ENCODE assay signal across 8 cellular contexts in the genomic region with DNA sequence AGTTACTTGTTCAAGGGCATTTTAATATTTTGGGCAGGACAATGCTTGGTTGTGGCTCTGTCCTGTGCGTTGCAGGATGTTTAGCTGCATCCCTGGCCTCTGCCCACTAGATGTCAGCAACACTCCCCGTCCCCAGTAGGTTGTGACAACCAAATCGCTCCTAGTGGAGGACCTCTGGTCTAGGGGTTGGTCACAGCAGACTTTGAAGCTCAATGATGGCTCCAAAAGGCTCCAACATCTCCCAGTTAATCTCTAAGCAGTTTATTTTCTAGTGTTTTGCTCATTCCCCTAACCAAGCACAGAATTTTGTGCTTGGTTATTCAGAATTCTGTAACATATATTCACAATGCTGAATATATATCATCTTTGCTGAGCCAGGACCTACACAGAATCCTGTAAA.
A peak's percentile ranks its signal among the peaks of the same experiment; 100 is the strongest.
DNase-seq lines count a peak whose midpoint lies in the region; ATAC-seq and TF ChIP-seq lines count a peak whose summit lies in the region.

No MANE protein-coding gene starts in this region.

- H3K27ac Mint-ChIP-seq in activated T-helper 1 cell treated with anti-CD3 and anti-CD28 coated beads, Interleukin-12 subunit alpha, Interleukin-12 subunit beta, Interleukin-2, Interleukin-4 antibody, amounts not matched to agents 30 ng/mL and 10 ng/mL and 1 ng/mL, durations not matched to agents 14 hours and 24 hours and 36 hours, result no peak overlapping the region

- H3K4me1 ChIP-seq in Peyer's patch (no peaks in the 10 kb centered on the region), parathyroid adenoma (peaks cover 9% of the 10 kb centered on the region)

- intact Hi-C loops in activated T-helper 1 cell treated with anti-CD3 and anti-CD28 coated beads, Interleukin-12 subunit alpha, Interleukin-12 subunit beta, Interleukin-2, Interleukin-4 antibody, amounts not matched to agents 30 ng/mL and 10 ng/mL and 1 ng/mL, durations not matched to agents 14 hours and 24 hours and 36 hours (cut with micrococcal nuclease), result loop anchor here (1.0 kb wide), 2 partner anchors 414 to 585 kb away; no protein-coding TSS in a partner anchor

- H3K36me3 Mint-ChIP-seq in activated T-helper 1 cell treated with anti-CD3 and anti-CD28 coated beads, Interleukin-12 subunit alpha, Interleukin-12 subunit beta, Interleukin-2, Interleukin-4 antibody, amounts not matched to agents 30 ng/mL and 10 ng/mL and 1 ng/mL, durations not matched to agents 14 hours and 24 hours and 36 hours (ENCODE audit: low read depth), result no peaks in the 10 kb centered on the region

- H3K27ac ChIP-seq in Peyer's patch (no peak overlapping the region), parathyroid adenoma (no peak overlapping the region)

- H3K27me3 ChIP-seq in Peyer's patch, result no peaks in the 10 kb centered on the region
- no peaks in the 10 kb centered on the region for H3K27me3 ChIP-seq in parathyroid adenoma (ENCODE audit: control insufficient read depth, insufficient read depth, low read length)

- TF ChIP-seq POLR2A in Peyer's patch (IDR thresholded peaks at IDR 0.05), result no peak

- peaks cover 14% of the 10 kb centered on the region for H3K4me1 Mint-ChIP-seq in activated T-helper 1 cell treated with anti-CD3 and anti-CD28 coated beads, Interleukin-12 subunit alpha, Interleukin-12 subunit beta, Interleukin-2, Interleukin-4 antibody, amounts not matched to agents 30 ng/mL and 10 ng/mL and 1 ng/mL, durations not matched to agents 14 hours and 24 hours and 36 hours (ENCODE audit: low read depth)

- peak; percentile 93 for ATAC-seq in GM21515 (IDR thresholded peaks at IDR 0.05; ENCODE audit: unreplicated experiment)

- peak overlapping the region; percentile 51 for H2AFZ ChIP-seq in parathyroid adenoma

- H3K4me3 ChIP-seq in Peyer's patch (no peak overlapping the region), foreskin fibroblast (ENCODE audit: low read depth in 1 of 2, low read length in 2 of 2) (no peak overlapping the region), parathyroid adenoma (ENCODE audit: low read depth, low read length) (no peak overlapping the region)

- TF ChIP-seq CTCF in Peyer's patch (IDR thresholded peaks at IDR 0.05) (peak; percentile 34 to 73 (median 62)), foreskin fibroblast (IDR thresholded peaks at IDR 0.05; ENCODE audit: low read depth, low read length) (peak; percentile 97), parathyroid adenoma (IDR thresholded peaks at IDR 0.05) (peak; percentile 85)

- H3K36me3 ChIP-seq in Peyer's patch (no peaks in the 10 kb centered on the region), parathyroid adenoma (ENCODE audit: control insufficient read depth, insufficient read depth, low read length) (no peaks in the 10 kb centered on the region)

- no peak overlapping the region for H3K9ac ChIP-seq in parathyroid adenoma

- H3K9me3 ChIP-seq in Peyer's patch (no peaks in the 10 kb centered on the region), parathyroid adenoma (ENCODE audit: control insufficient read depth, low read length) (no peaks in the 10 kb centered on the region)

- H3K4me3 Mint-ChIP-seq in activated T-helper 1 cell treated with anti-CD3 and anti-CD28 coated beads, Interleukin-12 subunit alpha, Interleukin-12 subunit beta, Interleukin-2, Interleukin-4 antibody, amounts not matched to agents 30 ng/mL and 10 ng/mL and 1 ng/mL, durations not matched to agents 14 hours and 24 hours and 36 hours, result no peak overlapping the region

- peaks cover 14% of the 10 kb centered on the region for H3K27me3 Mint-ChIP-seq in activated T-helper 1 cell treated with anti-CD3 and anti-CD28 coated beads, Interleukin-12 subunit alpha, Interleukin-12 subunit beta, Interleukin-2, Interleukin-4 antibody, amounts not matched to agents 30 ng/mL and 10 ng/mL and 1 ng/mL, durations not matched to agents 14 hours and 24 hours and 36 hours (ENCODE audit: insufficient read depth)

- peak; percentile 81 for DNase-seq in ELF-1 (ENCODE audit: low read depth, low spot score)
- DNase-seq in HS-5 (ENCODE audit: low read depth), result peak; percentile 29
- peak in 2 of 3 donors; percentile 44 to 82 for DNase-seq in Peyer's patch
- DNase-seq in activated T-helper 1 cell treated with anti-CD3 and anti-CD28 coated beads, Interleukin-12 subunit alpha, Interleukin-12 subunit beta, Interleukin-2, Interleukin-4 antibody, amounts not matched to agents 30 ng/mL and 10 ng/mL and 1 ng/mL, durations not matched to agents 14 hours and 24 hours and 36 hours (ENCODE audit: low spot score), result peak; percentile 57
- peak; percentile 51 to 80 for DNase-seq in foreskin fibroblast
- no peak for DNase-seq in GOT3 (lab: John Stamatoyannopoulos, UW)

- H3K79me2 ChIP-seq in parathyroid adenoma, result no peaks in the 10 kb centered on the region

- no peak overlapping the region for H3K4me2 ChIP-seq in parathyroid adenoma (ENCODE audit: low read length)

- H3K9me3 Mint-ChIP-seq in activated T-helper 1 cell treated with anti-CD3 and anti-CD28 coated beads, Interleukin-12 subunit alpha, Interleukin-12 subunit beta, Interleukin-2, Interleukin-4 antibody, amounts not matched to agents 30 ng/mL and 10 ng/mL and 1 ng/mL, durations not matched to agents 14 hours and 24 hours and 36 hours, result no peaks in the 10 kb centered on the region
